17 cellular contexts compared by ENCODE assay signal in genomic region chr2:184369307-184369706, GRCh38.
A peak's percentile ranks its signal among the peaks of the same experiment; 100 is the strongest.
DNase-seq lines count a peak whose midpoint lies in the region; ATAC-seq, FAIRE-seq and TF ChIP-seq lines count a peak whose summit lies in the region.
"Had no signal": no experiment of that assay in that cellular context is flagged by ENCODE, and none has a peak within 500 bp of the region (broad histone marks: within the 10 kb centered on the region; RNA-seq: fewer than 3 reads in every experiment).

No MANE protein-coding gene starts in this region.

- TF ChIP-seq RAD21 in K562 (CRISPR knock-in tag; conservative IDR thresholded peaks at IDR 0.05 in 1 of 2, IDR thresholded peaks at IDR 0.05 in 1 of 2): no peak
- TF ChIP-seq RAD21 in HepG2 (CRISPR knock-in tag; IDR thresholded peaks at IDR 0.05): no peak

- H3K27me3 ChIP-seq in K562 (ENCODE audit: control insufficient read depth in 2 of 2, insufficient read depth in 2 of 2, low read length in 2 of 2) (no peaks in the 10 kb centered on the region), HepG2 (ENCODE audit: control insufficient read depth in 1 of 2, insufficient read depth in 2 of 2, low read length in 2 of 2) (no peaks in the 10 kb centered on the region), neural progenitor cell (no peaks in the 10 kb centered on the region)
- H3K27me3 ChIP-seq: BE2C had no signal

- no peaks in the 10 kb centered on the region for H3K36me3 Mint-ChIP-seq in neural progenitor cell
- H3K36me3 Mint-ChIP-seq in MCF 10A (ENCODE audit: insufficient read depth, unreplicated experiment): no peaks in the 10 kb centered on the region
- H3K36me3 Mint-ChIP-seq: CD4-positive, CD25-positive, alpha-beta regulatory T cell; CD8-positive, alpha-beta memory T cell had no signal

- H3K4me1 Mint-ChIP-seq in neural progenitor cell: peaks cover 11% of the 10 kb centered on the region
- H3K4me1 Mint-ChIP-seq in MCF 10A (ENCODE audit: insufficient read depth, unreplicated experiment): no peaks in the 10 kb centered on the region
- H3K4me1 Mint-ChIP-seq: CD4-positive, CD25-positive, alpha-beta regulatory T cell; CD8-positive, alpha-beta memory T cell had no signal

- BruUV-seq in K562 (replicated peaks; lab: Mats Ljungman, UMichigan) (no TSS peak), HepG2 (replicated peaks; lab: Mats Ljungman, UMichigan) (no TSS peak), MCF 10A (replicated peaks; lab: Mats Ljungman, UMichigan) (no TSS peak)

- TF ChIP-seq EP300 in K562 (IDR thresholded peaks at IDR 0.05; ENCODE audit: low read length) (no peak), HepG2 (IDR thresholded peaks at IDR 0.05; ENCODE audit: low read depth in 2 of 2, low read length in 2 of 2) (peak in 1 of 2 experiments; percentile 50; a peak in 2 of 4 replicates), HepG2 (CRISPR knock-in tag; IDR thresholded peaks at IDR 0.05; ENCODE audit: borderline replicate concordance) (no peak)

- H3K4me1 ChIP-seq in K562 (replicated peaks in 1 of 2; ENCODE audit: control insufficient read depth in 2 of 2, insufficient read depth in 2 of 2, low read length in 2 of 2): no peaks in the 10 kb centered on the region
- H3K4me1 ChIP-seq in HepG2 (ENCODE audit: insufficient read depth, low read length): peaks cover 5% of the 10 kb centered on the region
- peaks cover 15% of the 10 kb centered on the region for H3K4me1 ChIP-seq in neural progenitor cell
- H3K4me1 ChIP-seq: BE2C, Caco-2 had no signal

- H3K27ac ChIP-seq in K562 (ENCODE audit: extremely low read depth, low read depth, low read length) (no peak overlapping the region), HepG2 (ENCODE audit: extremely low read length, insufficient read depth, low read length) (no peak overlapping the region), neural progenitor cell (no peak overlapping the region)

- H3K9me1 ChIP-seq in K562 (ENCODE audit: control insufficient read depth, insufficient read depth, low read length): no peaks in the 10 kb centered on the region

- no peak overlapping the region for H3K27ac Mint-ChIP-seq in neural progenitor cell
- no peak overlapping the region for H3K27ac Mint-ChIP-seq in MCF 10A (ENCODE audit: low read depth, unreplicated experiment)
- H3K27ac Mint-ChIP-seq: CD4-positive, CD25-positive, alpha-beta regulatory T cell; CD8-positive, alpha-beta memory T cell had no signal

- H3K9ac ChIP-seq in K562 (ENCODE audit: insufficient read depth in 1 of 2, low read depth in 2 of 2, low read length in 2 of 2): no peak overlapping the region
- no peak overlapping the region for H3K9ac ChIP-seq in HepG2 (ENCODE audit: insufficient read depth, low read depth, low read length)
- no peak overlapping the region for H3K9ac ChIP-seq in neural progenitor cell

- intact Hi-C loops in K562 (cut with micrococcal nuclease) (no loop called here), HepG2 (cut with micrococcal nuclease; ENCODE audit: unreplicated experiment) (no loop called here), MCF 10A (cut with micrococcal nuclease) (no loop called here)

- WGBS in K562 (ENCODE audit: insufficient coverage, low coverage, missing lambda C conversion rate): 10% methylated on average over 5 of the region's 5 CpGs
- WGBS in HepG2 (ENCODE audit: low lambda C conversion rate): 0% methylated on average over 5 of the region's 5 CpGs

- FAIRE-seq in K562 (lab: Jason Lieb, UNC) (peak; percentile 56), HepG2 (lab: Jason Lieb, UNC) (no peak)
- FAIRE-seq: A204.1, D721Med, G401.6, GM12891 had no signal

- DNase-seq in K562 (ENCODE audit: extremely low read depth in 1 of 4, low spot score in 3 of 4): no peak
- peak; percentile 44 for DNase-seq in HepG2 (ENCODE audit: low spot score)
- DNase-seq in neural progenitor cell (ENCODE audit: low spot score): no peak
- no peak for DNase-seq in COR-L47 (lab: John Stamatoyannopoulos, UW)
- no peak for DNase-seq in MCF 10A (ENCODE audit: unreplicated experiment)
- DNase-seq: ACHN; BE2C; C1 segment of cervical spinal cord; Caco-2; CD4-positive, CD25-positive, alpha-beta regulatory T cell; CD8-positive, alpha-beta memory T cell had no signal

- ATAC-seq in K562 (no peak), HepG2 (peak; percentile 88), GM19455 (IDR thresholded peaks at IDR 0.05; ENCODE audit: unreplicated experiment) (no peak)

- CTCF ChIA-PET in K562 (lab: Yijun Ruan, JAX; ENCODE audit: low intra/inter-chr PET ratio): no interaction called here
- CTCF ChIA-PET in HepG2 (lab: Yijun Ruan, JAX; ENCODE audit: low intra/inter-chr PET ratio, low total read pairs): no interaction called here
- CTCF ChIA-PET in MCF 10A (lab: Yijun Ruan, JAX): no interaction called here

- H3K36me3 ChIP-seq in K562 (ENCODE audit: control insufficient read depth, insufficient read depth, low read length) (no peaks in the 10 kb centered on the region), HepG2 (replicated peaks in 1 of 2; ENCODE audit: control insufficient read depth in 1 of 2, insufficient read depth in 2 of 2, low read length in 2 of 2) (no peaks in the 10 kb centered on the region), neural progenitor cell (no peaks in the 10 kb centered on the region)
- H3K36me3 ChIP-seq: BE2C, HAP-1 had no signal

- no peak for TF ChIP-seq CTCF in K562 (IDR thresholded peaks at IDR 0.05 in 2 of 3, conservative IDR thresholded peaks at IDR 0.05 in 1 of 3; ENCODE audit: insufficient read depth in 2 of 3, low read depth in 1 of 3, low read length in 3 of 3)
- no peak for TF ChIP-seq CTCF in HepG2 (CRISPR knock-in tag; IDR thresholded peaks at IDR 0.05)
- no peak for TF ChIP-seq CTCF in neural progenitor cell (IDR thresholded peaks at IDR 0.05)
- no peak for TF ChIP-seq CTCF in MCF 10A (IDR thresholded peaks at IDR 0.05; ENCODE audit: unreplicated experiment)

- no peak overlapping the region for H3K4me3 ChIP-seq in K562
- H3K4me3 ChIP-seq in HepG2 (replicated peaks in 1 of 3; ENCODE audit: insufficient read depth in 1 of 3, low read depth in 2 of 3, low read length in 3 of 3): no peak overlapping the region
- no peak overlapping the region for H3K4me3 ChIP-seq in neural progenitor cell
- H3K4me3 ChIP-seq: HAP-1 had no signal

- TF ChIP-seq POLR2A in K562 (conservative IDR thresholded peaks at IDR 0.05) (no peak), HepG2 (IDR thresholded peaks at IDR 0.05; ENCODE audit: insufficient read depth in 1 of 2, low read depth in 2 of 2, low read length in 2 of 2) (no peak)

- H4K20me1 ChIP-seq in K562 (replicated peaks; ENCODE audit: control insufficient read depth, insufficient read depth, low read length) (no peaks in the 10 kb centered on the region), HepG2 (ENCODE audit: insufficient read depth, low read length) (no peaks in the 10 kb centered on the region), neural progenitor cell (ENCODE audit: low read depth) (no peaks in the 10 kb centered on the region)

- H3K9me3 Mint-ChIP-seq in neural progenitor cell: no peaks in the 10 kb centered on the region
- no peaks in the 10 kb centered on the region for H3K9me3 Mint-ChIP-seq in MCF 10A (ENCODE audit: unreplicated experiment)

- no peaks in the 10 kb centered on the region for H3F3A ChIP-seq in neural progenitor cell (ENCODE audit: low read depth)

- H3K4me3 Mint-ChIP-seq in neural progenitor cell (no peak overlapping the region), MCF 10A (ENCODE audit: unreplicated experiment) (no peak overlapping the region)
- H3K4me3 Mint-ChIP-seq: CD4-positive, CD25-positive, alpha-beta regulatory T cell; CD8-positive, alpha-beta memory T cell had no signal

- no peaks in the 10 kb centered on the region for H3K27me3 Mint-ChIP-seq in neural progenitor cell (ENCODE audit: insufficient read depth, low read depth)
- H3K27me3 Mint-ChIP-seq in MCF 10A (ENCODE audit: insufficient read depth, unreplicated experiment): no peaks in the 10 kb centered on the region
- H3K27me3 Mint-ChIP-seq: CD4-positive, CD25-positive, alpha-beta regulatory T cell; CD8-positive, alpha-beta memory T cell had no signal

- peaks cover 2% of the 10 kb centered on the region; the same call in 1 of the 2 replicates for H3K9me3 ChIP-seq in K562 (replicated peaks; ENCODE audit: control insufficient read depth, insufficient read depth, low read depth, low read length)
- no peaks in the 10 kb centered on the region for H3K9me3 ChIP-seq in HepG2 (ENCODE audit: low read length)
- H3K9me3 ChIP-seq in neural progenitor cell (ENCODE audit: low read depth): no peaks in the 10 kb centered on the region
- H3K9me3 ChIP-seq: BE2C, Caco-2, HAP-1 had no signal

- in situ Hi-C loops in K562 (cut with MboI) (no loop called here), HepG2 (cut with HindIII; ENCODE audit: extremely low pct_ligation_motif_present, low pct_unique_long_range_greater_than_20kb) (no loop called here)

- H3K4me2 ChIP-seq in K562 (ENCODE audit: insufficient read depth, low read length) (no peak overlapping the region), HepG2 (ENCODE audit: low read depth, low read length) (0 out of 2 replicates have a peak overlapping the region, but pooled peaks have one; percentile 1), neural progenitor cell (no peak overlapping the region)

- H3K79me2 ChIP-seq in K562 (ENCODE audit: control insufficient read depth, insufficient read depth, low read length) (no peaks in the 10 kb centered on the region), HepG2 (ENCODE audit: insufficient read depth, low read length) (no peaks in the 10 kb centered on the region), neural progenitor cell (ENCODE audit: low read depth) (no peaks in the 10 kb centered on the region)

- H2AFZ ChIP-seq in K562 (ENCODE audit: low read depth, low read length) (no peak overlapping the region), HepG2 (ENCODE audit: low read length) (no peak overlapping the region), neural progenitor cell (replicated peaks) (peak overlapping the region; percentile 18)

- POLR2A ChIA-PET in K562 (lab: Yijun Ruan, JAX): no interaction called here
- POLR2A ChIA-PET in HepG2 (lab: Yijun Ruan, JAX): no interaction called here
- POLR2A ChIA-PET in MCF 10A (lab: Yijun Ruan, JAX): no interaction called here

TF ChIP-seq in K562, 482 proteins besides CTCF, POLR2A, EP300 and RAD21 (continues in another document):
- TF ChIP-seq KAT8 (IDR thresholded peaks at IDR 0.05; ENCODE audit: low read depth) (no peak), SMAD1 (IDR thresholded peaks at IDR 0.05; ENCODE audit: low read depth, low read length, partially characterized antibody) (no peak)

TF ChIP-seq in HepG2, 621 proteins besides CTCF, POLR2A, EP300 and RAD21 (continues in another document):
- TF ChIP-seq NR2F6 (IDR thresholded peaks at IDR 0.05) (peak; percentile 26; the same call in 1 of the 2 replicates), NR2F6 (CRISPR knock-in tag; IDR thresholded peaks at IDR 0.05) (no peak), NR2F2 (IDR thresholded peaks at IDR 0.05; ENCODE audit: borderline replicate concordance, low read depth) (peak; percentile 32; the same call in 1 of the 2 replicates)

Comparison
In these comparisons a context has a peak if more than half of its experiments do, and no peak if none do; other contexts are left out.
1. Of the 241 proteins assayed by ChIP-seq in both HepG2 and K562: peak only in HepG2: CEBPB, FOXA3, FOXP1, GATAD2A, NCOR1 and TCF7; only in K562: none; in both: none; in neither: 232; mixed calls (peak in some experiments, not most) for 3.